30 cellular contexts compared by ENCODE assay signal in the genomic region with DNA sequence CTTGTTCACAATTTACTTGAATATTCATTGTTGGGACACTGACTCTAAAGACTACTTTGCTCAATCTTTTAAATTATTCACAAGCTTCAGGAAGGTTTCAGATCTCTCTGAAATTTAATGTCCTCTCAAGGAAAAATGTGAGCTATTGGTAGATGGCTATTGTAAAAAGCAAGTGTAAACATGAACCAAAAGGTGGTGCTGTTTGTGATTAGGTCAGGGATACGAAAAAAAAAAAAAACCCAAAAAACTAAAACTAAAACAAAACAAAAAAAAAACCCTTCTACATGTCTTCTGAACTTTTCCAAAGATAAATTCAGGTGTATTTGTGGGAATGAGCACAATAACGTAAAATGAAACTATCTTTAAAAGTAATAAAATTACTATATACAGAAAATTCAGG.
"Had no signal": no experiment of that assay in that cellular context is flagged by ENCODE, and none has a peak within 500 bp of the region (broad histone marks: within the 10 kb centered on the region; RNA-seq: fewer than 3 reads in every experiment).

No MANE protein-coding gene starts in this region.

- DNase-seq: activated CD4-positive, alpha-beta memory T cell treated with anti-CD3 and anti-CD28 coated beads for 36 hours; activated CD4-positive, alpha-beta T cell treated with anti-CD3 and anti-CD28 coated beads, Interleukin-2, amount 10 ng/mL, durations not matched to agents 7 days and 5 days; activated CD4-positive, CD25-positive, alpha-beta regulatory T cell; activated gamma-delta T cell treated with Interleukin-2 at 50 U/mL for 16 hours; activated naive CD4-positive, alpha-beta T cell treated with anti-CD3 and anti-CD28 coated beads, Interleukin-2, amount 10 ng/mL, durations not matched to agents 7 days and 5 days; activated naive CD8-positive, alpha-beta T cell treated with anti-CD3 and anti-CD28 coated beads, Interleukin-2, amount 10 ng/mL, durations not matched to agents 7 days and 5 days; activated T-cell treated with anti-CD3 and anti-CD28 coated beads for 4 hours; activated T-cell treated with anti-CD3 and anti-CD28 coated beads, Interleukin-2, amount 50 U/mL, for 48 hours; adrenal gland; cerebellar nuclear complex; MG63; MV-4-11; NCI-H1092 treated with DMSO at 0.1 percent for 48 hours; NCI-H1417 treated with DMSO at 0.1 percent for 48 hours; NCI-H1694; NCI-H2029; NCI-H2107; NCI-H2171 treated with DMSO at 0.1 percent for 48 hours; NCI-H226; NCI-H526 treated with DMSO at 0.1 percent for 48 hours; NCI-H82; PC-9; SIG-M5; T-cell; T-helper 2 cell; T1000 had no signal

- H3K9me3 ChIP-seq: adrenal gland, MG63 had no signal

- H3K27ac Mint-ChIP-seq: activated CD4-positive, alpha-beta memory T cell treated with anti-CD3 and anti-CD28 coated beads for 36 hours; activated CD4-positive, alpha-beta T cell treated with anti-CD3 and anti-CD28 coated beads, Interleukin-2, amount 10 ng/mL, durations not matched to agents 7 days and 5 days; activated naive CD4-positive, alpha-beta T cell treated with anti-CD3 and anti-CD28 coated beads, Interleukin-2, amount 10 ng/mL, durations not matched to agents 7 days and 5 days; activated naive CD8-positive, alpha-beta T cell treated with anti-CD3 and anti-CD28 coated beads, Interleukin-2, amount 10 ng/mL, durations not matched to agents 7 days and 5 days; activated T-helper 17 cell treated with anti-CD3 and anti-CD28 coated beads, Interleukin-2, amount 50 U/mL, for 72 hours; T-cell had no signal

- H3K27me3 ChIP-seq: adrenal gland, MG63 had no signal

- H3K4me1 Mint-ChIP-seq: activated CD4-positive, alpha-beta T cell treated with anti-CD3 and anti-CD28 coated beads, Interleukin-2, amount 10 ng/mL, durations not matched to agents 7 days and 5 days; activated naive CD4-positive, alpha-beta T cell treated with anti-CD3 and anti-CD28 coated beads, Interleukin-2, amount 10 ng/mL, durations not matched to agents 7 days and 5 days; activated naive CD8-positive, alpha-beta T cell treated with anti-CD3 and anti-CD28 coated beads, Interleukin-2, amount 10 ng/mL, durations not matched to agents 7 days and 5 days; activated T-helper 17 cell treated with anti-CD3 and anti-CD28 coated beads, Interleukin-2, amount 50 U/mL, for 72 hours; T-cell had no signal

- H3K27me3 Mint-ChIP-seq: activated naive CD4-positive, alpha-beta T cell treated with anti-CD3 and anti-CD28 coated beads, Interleukin-2, amount 10 ng/mL, durations not matched to agents 7 days and 5 days; T-cell had no signal

- H3K36me3 ChIP-seq: adrenal gland, MG63 had no signal

- H3K27ac ChIP-seq: adrenal gland, PC-9, SK-N-MC had no signal

- H3K36me3 Mint-ChIP-seq: activated CD4-positive, alpha-beta memory T cell treated with anti-CD3 and anti-CD28 coated beads for 36 hours; activated naive CD4-positive, alpha-beta T cell treated with anti-CD3 and anti-CD28 coated beads, Interleukin-2, amount 10 ng/mL, durations not matched to agents 7 days and 5 days; activated naive CD8-positive, alpha-beta T cell treated with anti-CD3 and anti-CD28 coated beads, Interleukin-2, amount 10 ng/mL, durations not matched to agents 7 days and 5 days; T-cell had no signal

- ATAC-seq: activated T-helper 17 cell treated with anti-CD3 and anti-CD28 coated beads, Interleukin-2, amount 50 U/mL, for 72 hours; T-cell had no signal

- FAIRE-seq: colon, TTC549 had no signal

- H3K9me3 Mint-ChIP-seq: activated CD4-positive, alpha-beta memory T cell treated with anti-CD3 and anti-CD28 coated beads for 36 hours; activated CD4-positive, alpha-beta T cell treated with anti-CD3 and anti-CD28 coated beads, Interleukin-2, amount 10 ng/mL, durations not matched to agents 7 days and 5 days; activated naive CD4-positive, alpha-beta T cell treated with anti-CD3 and anti-CD28 coated beads, Interleukin-2, amount 10 ng/mL, durations not matched to agents 7 days and 5 days; activated naive CD8-positive, alpha-beta T cell treated with anti-CD3 and anti-CD28 coated beads, Interleukin-2, amount 10 ng/mL, durations not matched to agents 7 days and 5 days; activated T-helper 17 cell treated with anti-CD3 and anti-CD28 coated beads, Interleukin-2, amount 50 U/mL, for 72 hours; T-cell had no signal

- H3K4me2 ChIP-seq: PC-9 had no signal

- H3K4me1 ChIP-seq: adrenal gland had no signal

- H2AFZ ChIP-seq: PC-9 had no signal

- H3K4me3 ChIP-seq: adrenal gland, MG63, PC-9, SK-N-MC had no signal

- H3K4me3 Mint-ChIP-seq: activated CD4-positive, alpha-beta memory T cell treated with anti-CD3 and anti-CD28 coated beads for 36 hours; activated CD4-positive, alpha-beta T cell treated with anti-CD3 and anti-CD28 coated beads, Interleukin-2, amount 10 ng/mL, durations not matched to agents 7 days and 5 days; activated naive CD4-positive, alpha-beta T cell treated with anti-CD3 and anti-CD28 coated beads, Interleukin-2, amount 10 ng/mL, durations not matched to agents 7 days and 5 days; activated naive CD8-positive, alpha-beta T cell treated with anti-CD3 and anti-CD28 coated beads, Interleukin-2, amount 10 ng/mL, durations not matched to agents 7 days and 5 days; activated T-helper 17 cell treated with anti-CD3 and anti-CD28 coated beads, Interleukin-2, amount 50 U/mL, for 72 hours; T-cell had no signal
